8 cellular contexts compared by ENCODE assay signal in the genomic region with DNA sequence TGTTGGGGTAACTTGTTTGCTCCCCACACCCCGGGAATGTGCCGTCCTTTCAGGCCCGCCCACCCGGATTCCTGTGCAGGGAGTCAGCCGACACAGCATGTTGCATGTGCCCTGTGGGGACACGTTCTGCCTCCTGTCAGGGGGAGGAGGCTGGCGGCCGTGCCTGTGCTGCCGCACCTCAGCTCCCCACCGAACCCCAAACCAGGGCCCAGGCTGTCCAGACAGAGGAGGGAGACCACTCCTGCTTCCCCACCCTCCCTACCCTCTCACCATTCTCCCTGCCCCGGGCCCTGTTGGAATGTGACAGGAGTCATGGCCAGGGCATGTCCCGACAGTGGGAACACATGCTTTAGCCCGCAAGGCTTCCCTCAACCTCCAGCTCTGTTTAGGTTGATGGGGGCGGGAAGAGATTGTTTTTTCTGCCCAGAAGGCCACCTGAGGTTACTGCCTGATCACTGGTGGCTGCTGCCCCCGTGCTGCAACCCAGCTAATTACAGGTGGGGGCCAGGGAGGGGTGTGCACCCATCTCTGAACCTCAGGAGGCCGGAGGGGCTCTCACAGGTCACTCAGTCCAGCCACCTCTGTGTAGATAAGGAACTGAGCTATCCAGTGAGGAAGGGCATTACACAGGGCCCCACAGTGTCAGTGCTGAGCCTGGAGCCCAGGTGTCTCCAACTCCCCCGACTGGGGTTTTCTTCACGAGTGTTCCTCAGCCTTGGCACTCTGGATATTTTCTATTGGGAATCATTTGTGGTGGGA. TPM values are rescaled to one million over a fixed set of nuclear protein-coding genes. Genes with fewer than 3 reads are reported as not detected.
A peak's percentile ranks its signal among the peaks of the same experiment; 100 is the strongest.
DNase-seq lines count a peak whose midpoint lies in the region; ATAC-seq and TF ChIP-seq lines count a peak whose summit lies in the region.

No MANE protein-coding gene starts in this region.

- H3K9ac ChIP-seq in adipocyte (ENCODE audit: low read length), result no peak overlapping the region

- H3K4me2 ChIP-seq in GM23338, result peak overlapping the region; percentile 48

- H3K27ac Mint-ChIP-seq in GM23338 (peak overlapping the region; percentile 91; the same call in 1 of the 2 replicates), glutamatergic neuron (ENCODE audit: unreplicated experiment) (no peak overlapping the region)

- TF ChIP-seq EP300 in upper lobe of left lung (IDR thresholded peaks at IDR 0.05), result no peak

- H3K36me3 ChIP-seq in ACC112 (ENCODE audit: insufficient read depth, low read length), result peaks cover 8% of the 10 kb centered on the region
- peaks cover 2% of the 10 kb centered on the region; the same call in 1 of the 2 replicates for H3K36me3 ChIP-seq in GM23338 (ENCODE audit: insufficient read depth)
- H3K36me3 ChIP-seq in adipocyte (ENCODE audit: control insufficient read depth, insufficient read depth, low read length, severe bottlenecking), result peaks cover 40% of the 10 kb centered on the region
- peaks cover 11 to 44% (median 31%) of the 10 kb centered on the region in 4 donors for H3K36me3 ChIP-seq in upper lobe of left lung

- no peak for TF ChIP-seq POLR2A in upper lobe of left lung (IDR thresholded peaks at IDR 0.05)

- H3K9me2 ChIP-seq in GM23338 (ENCODE audit: insufficient read depth), result no peaks in the 10 kb centered on the region

- DNase-seq in GM23338 (ENCODE audit: low spot score) (peak; percentile 72), adipocyte (ENCODE audit: low read depth) (peak; percentile 81), iPS-NIHi11 (ENCODE audit: low spot score) (peak; percentile 77), upper lobe of left lung (no peak), glutamatergic neuron (no peak)

- ATAC-seq in GM23338 (peak; percentile 76), upper lobe of left lung (ENCODE audit: low FRiP score in 2 of 2) (no peak), GM19351 (IDR thresholded peaks at IDR 0.05; ENCODE audit: unreplicated experiment) (no peak), GM18520 (IDR thresholded peaks at IDR 0.05; ENCODE audit: unreplicated experiment) (no peak)

- no peaks in the 10 kb centered on the region for H3K9me3 ChIP-seq in adipocyte (ENCODE audit: control insufficient read depth, low read length)
- no peaks in the 10 kb centered on the region for H3K9me3 ChIP-seq in upper lobe of left lung

- peaks cover 7% of the 10 kb centered on the region for H3K27me3 Mint-ChIP-seq in GM23338 (ENCODE audit: insufficient read depth, low read depth, poor library complexity)
- H3K27me3 Mint-ChIP-seq in glutamatergic neuron (ENCODE audit: unreplicated experiment), result peaks cover 8% of the 10 kb centered on the region

- H3K27me3 ChIP-seq in ACC112 (ENCODE audit: insufficient read depth, low read length), result no peaks in the 10 kb centered on the region
- no peaks in the 10 kb centered on the region for H3K27me3 ChIP-seq in GM23338 (ENCODE audit: insufficient read depth)
- no peaks in the 10 kb centered on the region for H3K27me3 ChIP-seq in adipocyte (replicated peaks; ENCODE audit: control insufficient read depth, insufficient read depth, low read length)
- no peaks in the 10 kb centered on the region for H3K27me3 ChIP-seq in upper lobe of left lung

- no peaks in the 10 kb centered on the region for H3K9me3 Mint-ChIP-seq in GM23338
- H3K9me3 Mint-ChIP-seq in glutamatergic neuron (ENCODE audit: unreplicated experiment), result no peaks in the 10 kb centered on the region

- H2AFZ ChIP-seq in ACC112 (ENCODE audit: low read length, unreplicated experiment), result no peak overlapping the region
- no peak overlapping the region for H2AFZ ChIP-seq in GM23338

- H4K20me1 ChIP-seq in GM23338 (replicated peaks; ENCODE audit: insufficient read depth), result peaks cover 6% of the 10 kb centered on the region

- peaks cover 29% of the 10 kb centered on the region for H3K4me1 Mint-ChIP-seq in GM23338
- H3K4me1 Mint-ChIP-seq in glutamatergic neuron (ENCODE audit: low read depth, unreplicated experiment), result peaks cover 19% of the 10 kb centered on the region

- H3K4me3 Mint-ChIP-seq in GM23338 (no peak overlapping the region), glutamatergic neuron (ENCODE audit: unreplicated experiment) (no peak overlapping the region)

- H3K4me3 ChIP-seq in ACC112 (ENCODE audit: low read depth, low read length), result peak overlapping the region; percentile 19; the same call in 1 of the 2 replicates
- no peak overlapping the region for H3K4me3 ChIP-seq in GM23338
- no peak overlapping the region for H3K4me3 ChIP-seq in adipocyte (ENCODE audit: low read length)
- H3K4me3 ChIP-seq in upper lobe of left lung, result no peak overlapping the region

- H3K79me2 ChIP-seq in ACC112 (ENCODE audit: control insufficient read depth, insufficient read depth, low read length, unreplicated experiment) (peaks cover 22% of the 10 kb centered on the region), GM23338 (replicated peaks; ENCODE audit: insufficient read depth) (peaks cover 31% of the 10 kb centered on the region)

- no peaks in the 10 kb centered on the region for H3F3A ChIP-seq in GM23338 (replicated peaks; ENCODE audit: low read depth)

- H3K4me1 ChIP-seq in ACC112 (ENCODE audit: control insufficient read depth, insufficient read depth, low read length, unreplicated experiment) (peaks cover 59% of the 10 kb centered on the region), GM23338 (ENCODE audit: insufficient read depth) (peaks cover 16% of the 10 kb centered on the region), adipocyte (ENCODE audit: control insufficient read depth, insufficient read depth, low read length) (peaks cover 38% of the 10 kb centered on the region), upper lobe of left lung (peaks cover 46 to 56% (median 51%) of the 10 kb centered on the region in 4 donors)

- TF ChIP-seq CTCF in GM23338 (conservative IDR thresholded peaks at IDR 0.05; ENCODE audit: low read depth in 2 of 2) (peak; percentile 65 to 77), upper lobe of left lung (IDR thresholded peaks at IDR 0.05) (peak; percentile 16 to 50 (median 42)), glutamatergic neuron (IDR thresholded peaks at IDR 0.05; ENCODE audit: partially characterized antibody, unreplicated experiment) (no peak)

- H3K36me3 Mint-ChIP-seq in GM23338 (ENCODE audit: low read depth), result peaks cover 30% of the 10 kb centered on the region
- H3K36me3 Mint-ChIP-seq in glutamatergic neuron (ENCODE audit: unreplicated experiment), result peaks cover 4% of the 10 kb centered on the region

- WGBS in upper lobe of left lung, 2 donors, result 59 to 76% methylated on average over 3 to 18 of the region's 18 CpGs

- H3K27ac ChIP-seq in ACC112 (ENCODE audit: low read depth, low read length) (peak overlapping the region; percentile 19), GM23338 (ENCODE audit: low read depth) (peak overlapping the region; percentile 59; the same call in 1 of the 2 replicates), upper lobe of left lung (peak overlapping the region in 3 of 4 donors; percentile 6 to 56 (median 14))

RNA-seq across cellular contexts. Expression of a gene that starts 13.6 kb away (rescaled TPM):
- 0.08 and 0.59 TPM in 2 replicates for total RNA-seq in GM23338 (2014; rRNA removed; shearing (Covaris generic))
- 0.26 TPM in 1 of 2 replicates, not detected in the other for polyA plus RNA-seq in GM23338 (2016; fragmentation: Nextera tagmentation; extraction: Ambion mirVana)
- 1 to 10 TPM in 5 of 6 donors, under 1 TPM in 1; 0.34 to 3.4 (median 2.5) TPM for total RNA-seq in upper lobe of left lung
- total RNA-seq in glutamatergic neuron (ENCODE audit: unreplicated experiment), result 1.2 TPM

RNA-seq across cellular contexts. Expression of a gene that starts 19.2 kb away (rescaled TPM):
- total RNA-seq in GM23338 (2014; rRNA removed; shearing (Covaris generic)), result 33.3 and 34.3 TPM in 2 replicates
- polyA plus RNA-seq in GM23338 (2016; fragmentation: Nextera tagmentation; extraction: Ambion mirVana), result 16.9 and 17.6 TPM in 2 replicates
- total RNA-seq in upper lobe of left lung (10 to 100 TPM; 22.2 to 57.6 (median 31.1) TPM), glutamatergic neuron (ENCODE audit: unreplicated experiment) (30.9 TPM)

RNA-seq across cellular contexts. Expression of a gene that starts 20.2 kb away (rescaled TPM):
- total RNA-seq in GM23338 (2014; rRNA removed; shearing (Covaris generic)), result 94.3 and 119 TPM in 2 replicates
- polyA plus RNA-seq in GM23338 (2016; fragmentation: Nextera tagmentation; extraction: Ambion mirVana), result 60.6 and 64.4 TPM in 2 replicates
- 100 to 1,000 TPM; 103 to 170 (median 125) TPM for total RNA-seq in upper lobe of left lung
- total RNA-seq in glutamatergic neuron (ENCODE audit: unreplicated experiment), result 198 TPM

RNA-seq across cellular contexts. Expression of a gene that starts 20.3 kb away (rescaled TPM):
- 18.1 and 26.6 TPM in 2 replicates for total RNA-seq in GM23338 (2014; rRNA removed; shearing (Covaris generic))
- 47.0 and 48.9 TPM in 2 replicates for polyA plus RNA-seq in GM23338 (2016; fragmentation: Nextera tagmentation; extraction: Ambion mirVana)
- total RNA-seq in upper lobe of left lung, result 10 to 100 TPM; 14.2 to 41.4 (median 24.5) TPM
- total RNA-seq in glutamatergic neuron (ENCODE audit: unreplicated experiment), result 18.9 TPM

RNA-seq across cellular contexts. Expression of a gene that starts 41.2 kb away (rescaled TPM):
- 0.16 and 0.21 TPM in 2 replicates for total RNA-seq in GM23338 (2014; rRNA removed; shearing (Covaris generic))
- 0.47 and 0.57 TPM in 2 replicates for polyA plus RNA-seq in GM23338 (2016; fragmentation: Nextera tagmentation; extraction: Ambion mirVana)
- total RNA-seq in upper lobe of left lung (1 to 10 TPM in 2 of 6 donors, under 1 TPM in 2, not detected in 2; 0.34 to 2.4 (median 1.2) TPM), glutamatergic neuron (ENCODE audit: unreplicated experiment) (2.2 TPM)

Comparison
In these comparisons a context has a peak if more than half of its experiments do, and no peak if none do; other contexts are left out.
1. DNase-seq: peak in GM23338 (single experiment), adipocyte (single experiment) and iPS-NIHi11 (single experiment); none in upper lobe of left lung (0 of 2) and glutamatergic neuron (single experiment).
2. Peak in every context shown above with its lines, with median percentiles within 50 percentile points of each other: H3K27ac ChIP-seq.